8 cellular contexts compared by ENCODE assay signal in genomic region chr3:158801200-158801599, GRCh38. TPM values are rescaled to one million over a fixed set of nuclear protein-coding genes. Genes with fewer than 3 reads are reported as not detected.
DNase-seq lines count a peak whose midpoint lies in the region; ATAC-seq and TF ChIP-seq lines count a peak whose summit lies in the region.

No MANE protein-coding gene starts in this region.

- peaks cover 18 to 41% (median 20%) of the 10 kb centered on the region in 4 donors for H3K4me1 Mint-ChIP-seq in CD4-positive, CD25-positive, alpha-beta regulatory T cell
- H3K4me1 Mint-ChIP-seq in chondrocyte (ENCODE audit: low read depth) = peaks cover 37% of the 10 kb centered on the region

- TF ChIP-seq POLR2A in lower leg skin (IDR thresholded peaks at IDR 0.05) (no peak), thyroid gland (IDR thresholded peaks at IDR 0.05) (no peak)

- H3K27me3 ChIP-seq in CD4-positive, CD25-positive, alpha-beta regulatory T cell (ENCODE audit: control insufficient read depth, insufficient read depth, low read length) = no peaks in the 10 kb centered on the region
- H3K27me3 ChIP-seq in MG63 (no peaks in the 10 kb centered on the region), thyroid gland (no peaks in the 10 kb centered on the region)

- peak in 1 of 3 donors; percentile 9 for DNase-seq in CD4-positive, CD25-positive, alpha-beta regulatory T cell
- DNase-seq in MG63 = no peak
- no peak for DNase-seq in chondrocyte (ENCODE audit: low spot score)
- DNase-seq in lower leg skin (ENCODE audit: low spot score in 2 of 2) = no peak
- DNase-seq in thyroid gland = peak; percentile 4 to 17
- no peak for DNase-seq in stimulated activated CD4-positive, alpha-beta T cell treated with anti-CD3 and anti-CD28 coated beads, Interleukin-4, amount 100 ng/mL, for 1 hour
- no peak for DNase-seq in activated gamma-delta T cell treated with Interleukin-2 at 50 U/mL for 16 hours

- intact Hi-C loops in lower leg skin (cut with DNase I; ENCODE audit: low total_unique reads) = no loop called here
- intact Hi-C loops in thyroid gland (cut with DNase I) = no loop called here

- peaks cover 25% of the 10 kb centered on the region for H3K4me1 ChIP-seq in CD4-positive, CD25-positive, alpha-beta regulatory T cell (ENCODE audit: control insufficient read depth, insufficient read depth, low read length, poor library complexity, severe bottlenecking)
- H3K4me1 ChIP-seq in thyroid gland = peaks cover 10 to 16% of the 10 kb centered on the region in 2 donors

- ATAC-seq in CD4-positive, CD25-positive, alpha-beta regulatory T cell (ENCODE audit: low read depth in 2 of 2) = no peak
- ATAC-seq in HG02642 (IDR thresholded peaks at IDR 0.05; ENCODE audit: poor library complexity, unreplicated experiment) = no peak

- peaks cover 4% of the 10 kb centered on the region for H3K27me3 Mint-ChIP-seq in CD4-positive, CD25-positive, alpha-beta regulatory T cell
- H3K27me3 Mint-ChIP-seq in chondrocyte (ENCODE audit: low read depth) = peaks cover 3% of the 10 kb centered on the region

- H3K27ac ChIP-seq in CD4-positive, CD25-positive, alpha-beta regulatory T cell (ENCODE audit: insufficient read depth, low read length, poor library complexity, severe bottlenecking) = peak overlapping the region; percentile 75
- H3K27ac ChIP-seq in thyroid gland = peak overlapping the region; percentile 44 to 71 (median 62)

- no peak for TF ChIP-seq CTCF in chondrocyte (IDR thresholded peaks at IDR 0.05)
- TF ChIP-seq CTCF in lower leg skin (IDR thresholded peaks at IDR 0.05) = no peak
- no peak for TF ChIP-seq CTCF in thyroid gland (IDR thresholded peaks at IDR 0.05)

- H3K36me3 Mint-ChIP-seq in CD4-positive, CD25-positive, alpha-beta regulatory T cell = peaks cover 12% of the 10 kb centered on the region
- peaks cover 4% of the 10 kb centered on the region for H3K36me3 Mint-ChIP-seq in chondrocyte (ENCODE audit: low read depth)

- H3K9me3 ChIP-seq in CD4-positive, CD25-positive, alpha-beta regulatory T cell (ENCODE audit: control insufficient read depth in 2 of 2, low read length in 2 of 2) = no peaks in the 10 kb centered on the region
- H3K9me3 ChIP-seq in MG63 (no peaks in the 10 kb centered on the region), thyroid gland (no peaks in the 10 kb centered on the region)

- H3K4me3 ChIP-seq in CD4-positive, CD25-positive, alpha-beta regulatory T cell (ENCODE audit: low read depth, low read length) = peak overlapping the region; percentile 89
- H3K4me3 ChIP-seq in MG63 (peak overlapping the region; percentile 86), lower leg skin (ENCODE audit: low read depth, poor library complexity, severe bottlenecking) (peak overlapping the region; percentile 73), thyroid gland (replicated peaks in 1 of 3) (peak overlapping the region; percentile 4 to 69 (median 50))

- WGBS in lower leg skin, 2 donors = 11 to 17% methylated on average over 11 of the region's 11 CpGs
- 18% methylated on average over 11 of the region's 11 CpGs for WGBS in thyroid gland, 2 donors

- peaks cover 3% of the 10 kb centered on the region for H3K36me3 ChIP-seq in CD4-positive, CD25-positive, alpha-beta regulatory T cell (ENCODE audit: control insufficient read depth, insufficient read depth, low read length)
- H3K36me3 ChIP-seq in MG63 = peaks cover 3% of the 10 kb centered on the region; the same call in 1 of the 2 replicates
- H3K36me3 ChIP-seq in thyroid gland = no peaks in the 10 kb centered on the region

- H3K9me3 Mint-ChIP-seq in CD4-positive, CD25-positive, alpha-beta regulatory T cell = peaks cover 0 to 3% (median 0%) of the 10 kb centered on the region in 7 donors
- no peaks in the 10 kb centered on the region for H3K9me3 Mint-ChIP-seq in chondrocyte (ENCODE audit: low read depth)

- H3K4me3 Mint-ChIP-seq in CD4-positive, CD25-positive, alpha-beta regulatory T cell = peak overlapping the region; percentile 77 to 94 (median 92)
- peak overlapping the region; percentile 84 for H3K4me3 Mint-ChIP-seq in chondrocyte (ENCODE audit: unreplicated experiment)

- H3K27ac Mint-ChIP-seq in CD4-positive, CD25-positive, alpha-beta regulatory T cell = peak overlapping the region; percentile 45 to 97 (median 95)
- H3K27ac Mint-ChIP-seq in chondrocyte (ENCODE audit: unreplicated experiment) = peak overlapping the region; percentile 93

RNA-seq across cellular contexts. Expression of gene MFSD1, which starts 0.7 kb away (rescaled TPM):
- total RNA-seq in CD4-positive, CD25-positive, alpha-beta regulatory T cell = 23.3 TPM
- polyA plus RNA-seq in CD4-positive, CD25-positive, alpha-beta regulatory T cell = 10 to 100 TPM; 52.8 to 65.8 (median 58.4) TPM
- 122 and 152 TPM in 2 replicates for total RNA-seq in MG63 (2014; rRNA removed; shearing (Covaris generic); ENCODE audit: low replicate concordance)
- total RNA-seq in chondrocyte = 52.8 to 67.9 TPM (median 53.9 TPM) in 3 replicates
- total RNA-seq in lower leg skin = 10 to 100 TPM; 48.9 to 99.2 (median 62.0) TPM
- total RNA-seq in thyroid gland = 100 to 1,000 TPM in 2 of 4 donors, 10 to 100 TPM in 2; 86.6 to 136 (median 96.2) TPM

Comparison
In these comparisons a context has a peak if more than half of its experiments do, and no peak if none do; other contexts are left out.
1. DNase-seq: peak in thyroid gland (2 of 2); none in MG63 (single experiment), chondrocyte (single experiment), lower leg skin (0 of 2), stimulated activated CD4-positive, alpha-beta T cell treated with anti-CD3 and anti-CD28 coated beads, Interleukin-4, amount 100 ng/mL, for 1 hour (single experiment) and activated gamma-delta T cell treated with Interleukin-2 at 50 U/mL for 16 hours (single experiment).
2. Peak in every context shown above with its lines, with median percentiles within 50 percentile points of each other: H3K4me3 ChIP-seq.